30 cellular contexts compared by ENCODE assay signal in the genomic region with DNA sequence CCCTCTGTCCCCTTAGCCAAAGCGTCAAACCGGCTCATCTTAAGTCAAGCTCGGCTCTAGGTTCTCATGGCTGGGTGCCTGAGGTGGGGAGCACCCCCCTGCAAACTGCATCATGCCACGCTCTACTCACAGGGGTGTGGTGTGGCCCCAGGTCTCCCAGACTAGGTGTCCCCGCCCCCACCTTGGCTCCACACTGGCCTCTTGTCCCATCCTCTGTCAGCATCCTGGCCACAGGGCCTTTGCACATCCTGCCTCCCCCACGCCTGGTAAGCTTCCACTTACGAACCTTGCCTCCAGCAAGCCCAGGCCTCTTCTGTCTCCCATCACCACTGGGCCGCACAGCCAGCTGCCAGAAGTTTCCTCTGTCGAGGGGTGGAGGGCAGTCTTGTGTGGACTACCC. TPM values are rescaled to one million over a fixed set of nuclear protein-coding genes. Genes with fewer than 3 reads are reported as not detected.
"Had no signal": no experiment of that assay in that cellular context is flagged by ENCODE, and none has a peak within 500 bp of the region (broad histone marks: within the 10 kb centered on the region; RNA-seq: fewer than 3 reads in every experiment).

No MANE protein-coding gene starts in this region.

- H3K4me3 ChIP-seq: body of pancreas, hepatocyte, left ventricle myocardium inferior had no signal

- H3K4me1 ChIP-seq: body of pancreas had no signal

- H3K9me3 Mint-ChIP-seq: activated naive CD4-positive, alpha-beta T cell treated with anti-CD3 and anti-CD28 coated beads, Interleukin-2, amount 50 U/mL, for 24 hours; activated T-helper 1 cell treated with anti-CD3 and anti-CD28 coated beads, Interleukin-12 subunit alpha, Interleukin-12 subunit beta, Interleukin-2, Interleukin-4 antibody, amounts not matched to agents 30 ng/mL and 10 ng/mL and 1 ng/mL, durations not matched to agents 14 hours and 24 hours and 36 hours; immature natural killer cell; T-cell had no signal

- ATAC-seq: activated CD8-positive, alpha-beta T cell treated with anti-CD3 and anti-CD28 coated beads, Interleukin-2, amount 10 ng/mL, durations not matched to agents 7 days and 5 days; body of pancreas; esophagus mucosa; natural killer cell; stimulated activated naive B cell treated with anti-CD40 and anti-IgM and Interleukin-4, amounts not matched to agents 10 μg/mL and 1 μg/mL and 100 μg/mL, for 72 hours; T-cell had no signal

- FAIRE-seq: endothelial cell of umbilical vein had no signal

- H3K36me3 ChIP-seq: left ventricle myocardium inferior had no signal

- H3K27ac ChIP-seq: body of pancreas, hepatocyte, left ventricle myocardium inferior, VCaP had no signal

- H2AFZ ChIP-seq: hepatocyte had no signal

- DNase-seq: activated CD4-positive, alpha-beta T cell treated with anti-CD3 and anti-CD28 coated beads, Interleukin-2, amount 50 U/mL, for 1 hour; activated CD4-positive, CD25-positive, alpha-beta regulatory T cell treated with anti-CD3 and anti-CD28 coated beads, Interleukin-2, amount 50 U/mL, for 72 hours; activated CD8-positive, alpha-beta T cell treated with anti-CD3 and anti-CD28 coated beads, Interleukin-2, amount 10 ng/mL, durations not matched to agents 7 days and 5 days; activated gamma-delta T cell treated with Interleukin-2 at 50 U/mL for 16 hours; body of pancreas; effector CD4-positive, alpha-beta T cell; foreskin melanocyte; immature natural killer cell; kidney glomerular epithelial cell; left ventricle myocardium inferior; natural killer cell; occipital lobe; posterior cingulate gyrus; stimulated activated CD4-positive, alpha-beta T cell treated with anti-CD3 and anti-CD28 coated beads, Interleukin-2, amount 100 ng/mL, for 48 hours; stimulated activated CD8-positive, alpha-beta memory T cell treated with anti-CD3 and anti-CD28 coated beads, Interleukin-4, amount 100 ng/mL, for 48 hours; stimulated activated naive B cell treated with anti-CD40 and anti-IgM and Interleukin-4, amounts not matched to agents 10 μg/mL and 1 μg/mL and 100 μg/mL, for 72 hours; T-cell; trophoblast cell had no signal

- H3K27ac Mint-ChIP-seq: activated CD8-positive, alpha-beta T cell treated with anti-CD3 and anti-CD28 coated beads, Interleukin-2, amount 10 ng/mL, durations not matched to agents 7 days and 5 days; activated naive CD4-positive, alpha-beta T cell treated with anti-CD3 and anti-CD28 coated beads, Interleukin-2, amount 50 U/mL, for 24 hours; activated T-helper 1 cell treated with anti-CD3 and anti-CD28 coated beads, Interleukin-12 subunit alpha, Interleukin-12 subunit beta, Interleukin-2, Interleukin-4 antibody, amounts not matched to agents 30 ng/mL and 10 ng/mL and 1 ng/mL, durations not matched to agents 14 hours and 24 hours and 36 hours; natural killer cell; stimulated activated naive B cell treated with anti-CD40 and anti-IgM and Interleukin-4, amounts not matched to agents 10 μg/mL and 1 μg/mL and 100 μg/mL, for 72 hours; T-cell; T-helper 2 cell treated with Interferon-gamma antibody and Interleukin-4, amounts not matched to agents 5 μg/mL and 100 μg/mL, for 36 hours had no signal

- H3K36me3 Mint-ChIP-seq: activated naive CD4-positive, alpha-beta T cell treated with anti-CD3 and anti-CD28 coated beads, Interleukin-2, amount 50 U/mL, for 24 hours; natural killer cell; T-cell had no signal

- H3K9me3 ChIP-seq: body of pancreas, left ventricle myocardium inferior had no signal

- H3K79me2 ChIP-seq: hepatocyte had no signal

- H3K4me3 Mint-ChIP-seq: activated CD8-positive, alpha-beta T cell treated with anti-CD3 and anti-CD28 coated beads, Interleukin-2, amount 10 ng/mL, durations not matched to agents 7 days and 5 days; activated naive CD4-positive, alpha-beta T cell treated with anti-CD3 and anti-CD28 coated beads, Interleukin-2, amount 50 U/mL, for 24 hours; activated T-helper 1 cell treated with anti-CD3 and anti-CD28 coated beads, Interleukin-12 subunit alpha, Interleukin-12 subunit beta, Interleukin-2, Interleukin-4 antibody, amounts not matched to agents 30 ng/mL and 10 ng/mL and 1 ng/mL, durations not matched to agents 14 hours and 24 hours and 36 hours; natural killer cell; stimulated activated naive B cell treated with anti-CD40 and anti-IgM and Interleukin-4, amounts not matched to agents 10 μg/mL and 1 μg/mL and 100 μg/mL, for 72 hours; T-cell; T-helper 2 cell treated with Interferon-gamma antibody and Interleukin-4, amounts not matched to agents 5 μg/mL and 100 μg/mL, for 36 hours had no signal

- H3K4me1 Mint-ChIP-seq: activated naive CD4-positive, alpha-beta T cell treated with anti-CD3 and anti-CD28 coated beads, Interleukin-2, amount 50 U/mL, for 24 hours had no signal

- H3K4me2 ChIP-seq: hepatocyte had no signal

- H3K27me3 ChIP-seq: hepatocyte had no signal

RNA-seq across cellular contexts. Expression of a gene that starts 20.2 kb away (rescaled TPM):
- total RNA-seq: activated CD8-positive, alpha-beta T cell treated with anti-CD3 and anti-CD28 coated beads, Interleukin-2, amount 10 ng/mL, durations not matched to agents 7 days and 5 days; activated T-helper 1 cell treated with anti-CD3 and anti-CD28 coated beads, Interleukin-12 subunit alpha, Interleukin-12 subunit beta, Interleukin-2, Interleukin-4 antibody, amounts not matched to agents 30 ng/mL and 10 ng/mL and 1 ng/mL, durations not matched to agents 14 hours and 24 hours and 36 hours; body of pancreas; cardiac septum; chondrocyte; endothelial cell of umbilical vein; esophagus mucosa; hepatocyte; left ventricle myocardium inferior; lung microvascular endothelial cell; natural killer cell; occipital lobe; renal cortical epithelial cell; T-cell; temporal lobe had no signal
- polyA plus RNA-seq: endothelial cell of umbilical vein, hepatocyte, immature natural killer cell had no signal
